15 cellular contexts compared by ENCODE assay signal in genomic region chr20:33944914-33945313, GRCh38. TPM values are rescaled to one million over a fixed set of nuclear protein-coding genes. Genes with fewer than 3 reads are reported as not detected.
DNase-seq lines count a peak whose midpoint lies in the region; FAIRE-seq and TF ChIP-seq lines count a peak whose summit lies in the region.
"Had no signal": no experiment of that assay in that cellular context is flagged by ENCODE, and none has a peak within 500 bp of the region (broad histone marks: within the 10 kb centered on the region; RNA-seq: fewer than 3 reads in every experiment).

No MANE protein-coding gene starts in this region.

- H3K4me2 ChIP-seq in H1 (ENCODE audit: insufficient read depth in 1 of 2, low read depth in 2 of 2, low read length in 2 of 2) = no peak overlapping the region

- H2AFZ ChIP-seq in H1 (ENCODE audit: low read length) = no peak overlapping the region

- TF ChIP-seq CTCF in H1 (IDR thresholded peaks at IDR 0.05; ENCODE audit: control extremely low read depth in 1 of 3, insufficient read depth in 1 of 3, low read depth in 1 of 3, low read length in 3 of 3) = no peak

- H3K56ac ChIP-seq in H1 (replicated peaks; ENCODE audit: insufficient read length, low read depth, low read length) = no peak overlapping the region

- no peak overlapping the region for H4K5ac ChIP-seq in H1 (ENCODE audit: insufficient read length, low read depth, low read length)

- no peak for FAIRE-seq in H1 (lab: Jason Lieb, UNC)
- FAIRE-seq: HTR-8/SVneo, K562 had no signal

- no peaks in the 10 kb centered on the region for H3K23me2 ChIP-seq in H1 (ENCODE audit: low read depth, low read length)

- H4K91ac ChIP-seq in H1 (replicated peaks; ENCODE audit: insufficient read length, low read length) = no peak overlapping the region

- H2BK15ac ChIP-seq in H1 (ENCODE audit: low read length) = no peak overlapping the region

- WGBS in H1 (ENCODE audit: extremely low coverage in 1 of 2, insufficient coverage in 1 of 2, insufficient read length in 1 of 2, insufficient replicate concordance in 2 of 2, low coverage in 1 of 2, low lambda C conversion rate in 2 of 2, missing lambda C conversion rate in 1 of 2), 2 experiments = 81% methylated on average over 5 of the region's 5 CpGs; no CpG with 5 or more reads in 1 of the 2 experiments

- no peak overlapping the region for H3K4me3 ChIP-seq in H1 (ENCODE audit: extremely low read depth in 1 of 4, insufficient read depth in 2 of 4, low read depth in 3 of 4, low read length in 4 of 4)
- no peak overlapping the region for H3K4me3 ChIP-seq in SJCRH30
- H3K4me3 ChIP-seq: HAP-1, K562 had no signal

- TF ChIP-seq POLR2A in H1 (IDR thresholded peaks at IDR 0.05; ENCODE audit: control extremely low read depth in 1 of 2, low read depth in 2 of 2, low read length in 2 of 2) = no peak

- H2BK20ac ChIP-seq in H1 (ENCODE audit: low read length) = no peak overlapping the region

- H2BK5ac ChIP-seq in H1 (ENCODE audit: low read depth, low read length) = no peak overlapping the region

- no peaks in the 10 kb centered on the region for H3K27me3 ChIP-seq in H1 (replicated peaks in 1 of 4; ENCODE audit: control insufficient read depth in 3 of 4, extremely low read depth in 1 of 4, insufficient read depth in 3 of 4, low read length in 3 of 4)
- H3K27me3 ChIP-seq in SJCRH30 = 0 out of 2 replicates have a peak, but pooled peaks cover 7% of the 10 kb centered on the region

- H2AK5ac ChIP-seq in H1 (ENCODE audit: low read depth, low read length) = 0 out of 2 replicates have a peak overlapping the region, but pooled peaks have one; percentile 14

- no peaks in the 10 kb centered on the region for H3K79me2 ChIP-seq in H1 (ENCODE audit: control insufficient read depth in 1 of 2, insufficient read depth in 2 of 2, low read length in 2 of 2)

- H3K4me1 ChIP-seq in H1 (replicated peaks in 1 of 4; ENCODE audit: control insufficient read depth in 3 of 4, insufficient read depth in 4 of 4, low read length in 3 of 4) = no peaks in the 10 kb centered on the region
- no peaks in the 10 kb centered on the region for H3K4me1 ChIP-seq in SJCRH30
- H3K4me1 ChIP-seq: HAP-1 had no signal

- CTCF ChIA-PET in H1 (lab: Charles Lee; ENCODE audit: partially characterized antibody) = interaction anchor here (1.0 to 4.3 kb wide), 7 partner anchors 9 to 130 kb away, joined by 3 to 16 read pairs (median 4); no protein-coding TSS in a partner anchor

- TF ChIP-seq EP300 in H1 (IDR thresholded peaks at IDR 0.05; ENCODE audit: borderline replicate concordance in 1 of 2, low read depth in 2 of 2, low read length in 2 of 2) = no peak

- no peak overlapping the region for H3K9ac ChIP-seq in H1 (replicated peaks in 1 of 4; ENCODE audit: extremely low read depth in 1 of 4, low read depth in 3 of 4, low read length in 3 of 4)

- H2BK12ac ChIP-seq in H1 (ENCODE audit: low read depth, low read length) = no peak overlapping the region

- TF ChIP-seq RAD21 in H1 (IDR thresholded peaks at IDR 0.05 in 1 of 2, conservative IDR thresholded peaks at IDR 0.05 in 1 of 2; ENCODE audit: low read depth in 2 of 2, low read length in 2 of 2) = no peak

- H3K36me3 ChIP-seq in H1 (ENCODE audit: control insufficient read depth in 2 of 4, insufficient read depth in 4 of 4, low read length in 3 of 4) (no peaks in the 10 kb centered on the region), SJCRH30 (no peaks in the 10 kb centered on the region)
- H3K36me3 ChIP-seq: HAP-1 had no signal

- no peak overlapping the region for H3K14ac ChIP-seq in H1 (ENCODE audit: insufficient read length)

- peak overlapping the region; percentile 94 for H3K27ac ChIP-seq in angular gyrus (ENCODE audit: low read depth, low read length)
- no peak overlapping the region for H3K27ac ChIP-seq in H1 (ENCODE audit: low read depth, low read length)
- H3K27ac ChIP-seq in substantia nigra (ENCODE audit: low read depth, low read length, poor library complexity, severe bottlenecking) = peak overlapping the region; percentile 92
- no peak overlapping the region for H3K27ac ChIP-seq in SJCRH30
- H3K27ac ChIP-seq: C4-2B had no signal

- no peak overlapping the region for H2BK120ac ChIP-seq in H1 (replicated peaks; ENCODE audit: low read depth, low read length)

- POLR2A ChIA-PET in H1 (lab: Charles Lee; ENCODE audit: partially characterized antibody) = interaction anchor here (0.7 to 1.1 kb wide), 3 partner anchors 12 to 167 kb away, joined by 3 to 4 read pairs (median 3); partner anchors contain the start of genes EIF2S2 and RALY

- H4K20me1 ChIP-seq in H1 (replicated peaks in 1 of 2; ENCODE audit: control insufficient read depth in 1 of 2, insufficient read depth in 2 of 2, low read length in 2 of 2) = no peaks in the 10 kb centered on the region

- no peak overlapping the region for H4K8ac ChIP-seq in H1 (ENCODE audit: extremely low read depth, insufficient read depth, low read length)

- H3K4ac ChIP-seq in H1 (replicated peaks; ENCODE audit: insufficient read length, low read depth, low read length) = no peak overlapping the region

- peak; percentile 17 for DNase-seq in HT1080 (ENCODE audit: low read depth)
- DNase-seq in H1 (ENCODE audit: low read depth in 1 of 2, low spot score in 2 of 2) = no peak
- peak in 1 of 49 donors; percentile 1 for DNase-seq in substantia nigra (lab: John Stamatoyannopoulos, UW)
- no peak for DNase-seq in SHP77 (lab: John Stamatoyannopoulos, UW)
- no peak for DNase-seq in UCSD-AML1 (lab: John Stamatoyannopoulos, UW; ENCODE audit: unreplicated experiment)
- no peak for DNase-seq in SJCRH30
- DNase-seq: DMS 273 treated with DMSO at 0.1 percent for 48 hours; NCI-H1417; NCI-H187 treated with DMSO at 0.1 percent for 48 hours; NK-92 treated with Interleukin-12 subunit alpha and Interleukin-12 subunit beta, amount 100 ng/mL, for 24 hours had no signal

- H3K9me3 ChIP-seq in H1 (ENCODE audit: insufficient read depth in 2 of 2, low read depth in 1 of 2, low read length in 1 of 2) (no peaks in the 10 kb centered on the region; a peak in 1 of 4 replicates), SJCRH30 (replicated peaks) (peaks cover 9% of the 10 kb centered on the region; the same call in 1 of the 2 replicates)

- H3K79me1 ChIP-seq in H1 (ENCODE audit: low read depth, low read length) = no peaks in the 10 kb centered on the region

- no peak overlapping the region for H3K23ac ChIP-seq in H1 (ENCODE audit: insufficient read length)

- no peak overlapping the region for H3K18ac ChIP-seq in H1 (ENCODE audit: extremely low read depth, low read length)

TF ChIP-seq in H1, 55 proteins besides CTCF, POLR2A, EP300 and RAD21 (continues in another document):
- TF ChIP-seq RFX5 (IDR thresholded peaks at IDR 0.05; ENCODE audit: borderline replicate concordance, low read depth, low read length) = no peak
- no peak for TF ChIP-seq CEBPB (IDR thresholded peaks at IDR 0.05; ENCODE audit: low read depth, low read length)
- TF ChIP-seq ZNF274 (IDR thresholded peaks at IDR 0.05; ENCODE audit: borderline replicate concordance, extremely low read depth, low read length) = no peak
- no peak for TF ChIP-seq TCF12 (IDR thresholded peaks at IDR 0.05; ENCODE audit: low read depth, low read length)
- TF ChIP-seq TEAD4 (IDR thresholded peaks at IDR 0.05; ENCODE audit: low read depth, low read length) = no peak
- TF ChIP-seq ATF2 (IDR thresholded peaks at IDR 0.05; ENCODE audit: low read length) = no peak

RNA-seq across cellular contexts. Expression of gene RALY, which starts 48.8 kb away (rescaled TPM):
- total RNA-seq in HT1080 (2014; rRNA removed; shearing (Covaris generic)) = 99.9 and 128 TPM in 2 replicates
- polyA plus RNA-seq in HT1080 (2015; cell fraction: cytosol; rRNA removed) = 163 and 183 TPM in 2 replicates
- polyA plus RNA-seq in HT1080 (2015; cell fraction: nucleus; rRNA removed) = 118 and 128 TPM in 2 replicates
- 148 and 150 TPM in 2 replicates for total RNA-seq in H1 (2021; fragmentation: NEBNext Ultra II Directional; extraction: Animal tissue kit (Norgen Biotek cat#: 25700))
- polyA plus RNA-seq in H1 (2011; rRNA removed) = 133 and 185 TPM in 2 replicates
- polyA plus RNA-seq in H1 (2011; cell fraction: cytosol; rRNA removed) = 176 TPM
- 127 TPM for polyA plus RNA-seq in H1 (2011; cell fraction: nucleus; rRNA removed)
- polyA plus RNA-seq in H1 (2012, experiment 1 of 2) = 102 to 160 TPM (median 153 TPM) in 4 replicates
- 148 TPM for polyA plus RNA-seq in H1 (2012, experiment 2 of 2)
- 96.1 TPM for polyA plus RNA-seq in H1 (2013, experiment 1 of 2)
- polyA plus RNA-seq in H1 (2013, experiment 2 of 2) = 94.3 TPM
- polyA minus RNA-seq in H1 (2011; rRNA and poly(A)+ RNA removed) = 65.8 and 87.5 TPM in 2 replicates
- 75.6 TPM for polyA minus RNA-seq in H1 (2011; cell fraction: cytosol; rRNA and poly(A)+ RNA removed)
- polyA minus RNA-seq in H1 (2011; cell fraction: nucleus; rRNA and poly(A)+ RNA removed) = 64.8 TPM
- total RNA-seq in SJCRH30 (2014; rRNA removed; shearing (Covaris generic)) = 162 and 172 TPM in 2 replicates

Comparison
In these comparisons a context has a peak if more than half of its experiments do, and no peak if none do; other contexts are left out.
1. H3K27ac ChIP-seq: peak in angular gyrus (single experiment) and substantia nigra (single experiment); none in H1 (single experiment) and SJCRH30 (single experiment).